In the genomic region with DNA sequence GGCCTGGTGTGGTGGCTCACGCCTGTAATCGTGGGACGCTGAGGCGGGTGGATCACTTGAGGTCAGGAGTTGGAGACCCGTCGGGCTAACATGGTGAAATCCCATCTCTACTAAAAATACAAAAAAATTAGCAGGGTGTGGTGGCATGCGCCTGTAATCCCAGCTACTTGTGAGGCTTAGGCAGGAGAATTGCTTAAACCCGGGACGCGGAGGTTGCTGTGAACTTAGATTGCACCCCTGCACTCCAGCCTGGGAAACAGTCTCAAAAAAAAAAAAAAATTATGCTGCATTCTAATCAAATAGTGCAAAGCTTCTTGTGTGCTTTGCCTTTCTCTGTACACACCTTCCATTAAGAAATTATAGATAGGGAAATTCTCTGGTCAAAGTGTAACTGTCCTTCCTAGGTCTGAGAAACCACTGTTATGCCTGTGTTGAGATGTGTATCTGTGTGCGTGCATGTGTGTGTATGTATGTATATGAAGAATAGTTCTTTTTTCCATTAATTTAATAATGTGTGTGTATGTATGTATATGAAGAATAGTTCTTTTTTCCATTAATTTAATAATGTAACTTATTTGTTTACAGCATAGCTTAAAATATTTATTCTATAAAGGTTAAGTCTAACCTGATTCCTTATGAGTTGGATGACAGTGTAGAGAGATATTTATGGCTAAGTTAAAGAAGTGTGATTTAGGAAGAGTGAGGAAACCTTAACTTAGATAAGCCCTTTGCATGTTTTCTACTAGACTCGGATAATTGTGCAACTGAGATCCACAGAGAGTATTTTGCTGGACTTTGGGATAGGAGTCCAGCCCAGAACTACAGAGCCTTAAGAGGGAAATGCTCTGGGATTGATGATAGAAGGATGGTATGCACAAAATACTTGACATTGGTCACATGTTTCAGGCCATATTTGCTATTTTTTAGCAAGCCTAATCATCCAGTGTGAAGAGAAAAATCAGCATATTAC, we compare ENCODE assay signal across 16 cellular contexts. TPM values are rescaled to one million over a fixed set of nuclear protein-coding genes. Genes with fewer than 3 reads are reported as not detected.
DNase-seq lines count a peak whose midpoint lies in the region; TF ChIP-seq lines count a peak whose summit lies in the region.
"Had no signal": no experiment of that assay in that cellular context is flagged by ENCODE, and none has a peak within 500 bp of the region (broad histone marks: within the 10 kb centered on the region; RNA-seq: fewer than 3 reads in every experiment).

No MANE protein-coding gene starts in this region.

- no peak for TF ChIP-seq RAD21 in liver (IDR thresholded peaks at IDR 0.05)

- H3K27me3 ChIP-seq in CD4-positive, alpha-beta memory T cell (ENCODE audit: insufficient read depth, low read length), result no peaks in the 10 kb centered on the region
- H3K27me3 ChIP-seq in KMS-11 (ENCODE audit: insufficient read depth, low read depth), result no peaks in the 10 kb centered on the region
- no peaks in the 10 kb centered on the region for H3K27me3 ChIP-seq in liver (ENCODE audit: control insufficient read depth in 4 of 4, insufficient read depth in 4 of 4, low read length in 3 of 4)
- H3K27me3 ChIP-seq: gastrocnemius medialis, neural progenitor cell, right atrium auricular region had no signal

- peak overlapping the region; percentile 86 to 99 (median 92) for H3K4me3 Mint-ChIP-seq in CD4-positive, alpha-beta memory T cell
- H3K4me3 Mint-ChIP-seq in activated T-helper 2 cell treated with anti-CD3 and anti-CD28 coated beads, Interferon-gamma antibody, Interleukin-2, Interleukin-4, amounts not matched to agents 10 μg/mL and 5 μg/mL and 100 μg/mL, durations not matched to agents 14 hours and 24 hours and 36 hours (ENCODE audit: low read depth), result peak overlapping the region; percentile 89
- H3K4me3 Mint-ChIP-seq: memory B cell, neural progenitor cell had no signal

- CTCF ChIA-PET in CD4-positive, alpha-beta memory T cell (lab: Charles Lee; ENCODE audit: partially characterized antibody), result interaction anchor here (0.7 to 4.4 kb wide), 10 partner anchors 9 to 106 kb away, joined by 3 to 34 read pairs (median 5); no protein-coding TSS in a partner anchor

- no peaks in the 10 kb centered on the region for H3K27me3 Mint-ChIP-seq in CD4-positive, alpha-beta memory T cell
- H3K27me3 Mint-ChIP-seq in activated T-helper 2 cell treated with anti-CD3 and anti-CD28 coated beads, Interferon-gamma antibody, Interleukin-2, Interleukin-4, amounts not matched to agents 10 μg/mL and 5 μg/mL and 100 μg/mL, durations not matched to agents 14 hours and 24 hours and 36 hours (ENCODE audit: low read depth), result no peaks in the 10 kb centered on the region

- no peaks in the 10 kb centered on the region for H4K20me1 ChIP-seq in KMS-11 (ENCODE audit: insufficient read depth)

- POLR2A ChIA-PET in CD4-positive, alpha-beta memory T cell (lab: Charles Lee; ENCODE audit: partially characterized antibody), result interaction anchor here (0.7 to 21.6 kb wide), 19 partner anchors 10 to 470 kb away, joined by 3 to 794 read pairs (median 4); partner anchors contain the start of genes CTLA4, CYP20A1 and RAPH1

- intact Hi-C loops in CD4-positive, alpha-beta memory T cell (cut with micrococcal nuclease), result loop anchor here (5.0 kb wide), 2 partner anchors 158 to 472 kb away; partner anchors contain the start of genes CTLA4 and CYP20A1
- intact Hi-C loops in activated T-helper 2 cell treated with anti-CD3 and anti-CD28 coated beads, Interferon-gamma antibody, Interleukin-2, Interleukin-4, amounts not matched to agents 10 μg/mL and 5 μg/mL and 100 μg/mL, durations not matched to agents 14 hours and 24 hours and 36 hours (cut with micrococcal nuclease), result loop anchor here (5.0 kb wide), 3 partner anchors 112 to 228 kb away; partner anchors contain the start of gene ICOS

- H3K4me1 Mint-ChIP-seq in CD4-positive, alpha-beta memory T cell, result peaks cover 52 to 75% (median 60%) of the 10 kb centered on the region in 4 donors
- H3K4me1 Mint-ChIP-seq in activated T-helper 2 cell treated with anti-CD3 and anti-CD28 coated beads, Interferon-gamma antibody, Interleukin-2, Interleukin-4, amounts not matched to agents 10 μg/mL and 5 μg/mL and 100 μg/mL, durations not matched to agents 14 hours and 24 hours and 36 hours (ENCODE audit: low read depth), result peaks cover 78% of the 10 kb centered on the region

- peak overlapping the region; percentile 91 to 100 (median 99) for H3K27ac Mint-ChIP-seq in CD4-positive, alpha-beta memory T cell
- peak overlapping the region; percentile 100 for H3K27ac Mint-ChIP-seq in activated T-helper 2 cell treated with anti-CD3 and anti-CD28 coated beads, Interferon-gamma antibody, Interleukin-2, Interleukin-4, amounts not matched to agents 10 μg/mL and 5 μg/mL and 100 μg/mL, durations not matched to agents 14 hours and 24 hours and 36 hours
- H3K27ac Mint-ChIP-seq: memory B cell, neural progenitor cell had no signal

- peaks cover 16% of the 10 kb centered on the region for H3K36me3 ChIP-seq in CD4-positive, alpha-beta memory T cell (ENCODE audit: insufficient read depth, low read length)
- H3K36me3 ChIP-seq in KMS-11 (ENCODE audit: insufficient read depth), result no peaks in the 10 kb centered on the region
- no peaks in the 10 kb centered on the region for H3K36me3 ChIP-seq in liver (ENCODE audit: control insufficient read depth in 4 of 4, insufficient read depth in 3 of 4, low read depth in 1 of 4, low read length in 3 of 4)
- H3K36me3 ChIP-seq: gastrocnemius medialis, neural progenitor cell, right atrium auricular region had no signal

- peaks cover 53 to 76% of the 10 kb centered on the region in 2 donors for H3K36me3 Mint-ChIP-seq in CD4-positive, alpha-beta memory T cell
- peaks cover 54% of the 10 kb centered on the region for H3K36me3 Mint-ChIP-seq in activated T-helper 2 cell treated with anti-CD3 and anti-CD28 coated beads, Interferon-gamma antibody, Interleukin-2, Interleukin-4, amounts not matched to agents 10 μg/mL and 5 μg/mL and 100 μg/mL, durations not matched to agents 14 hours and 24 hours and 36 hours (ENCODE audit: low read depth)
- H3K36me3 Mint-ChIP-seq: memory B cell, neural progenitor cell had no signal

- peaks cover 76% of the 10 kb centered on the region for H3K79me2 ChIP-seq in KMS-11 (ENCODE audit: insufficient read depth, low read depth)

- peak overlapping the region; percentile 94 for H3K27ac ChIP-seq in CD4-positive, alpha-beta memory T cell (ENCODE audit: low read depth, low read length)
- H3K27ac ChIP-seq in KMS-11, result peak overlapping the region; percentile 74
- no peak overlapping the region for H3K27ac ChIP-seq in liver (ENCODE audit: low read depth in 1 of 2, low read length in 2 of 2)
- H3K27ac ChIP-seq: gastrocnemius medialis, neural progenitor cell, right atrium auricular region had no signal

- H3K4me3 ChIP-seq in CD4-positive, alpha-beta memory T cell (ENCODE audit: low read length in 2 of 2), result peak overlapping the region; percentile 78 to 90
- H3K4me3 ChIP-seq in KMS-11 (IDR thresholded peaks at IDR 0.05; ENCODE audit: insufficient read depth, low read depth, low read length) (no peak overlapping the region), liver (ENCODE audit: low read depth in 1 of 3, low read length in 3 of 3) (no peak overlapping the region)
- H3K4me3 ChIP-seq: gastrocnemius medialis, neural progenitor cell, right atrium auricular region had no signal

- H3K9ac ChIP-seq in KMS-11 (peak overlapping the region; percentile 83), liver (ENCODE audit: low read depth in 1 of 2, low read length in 2 of 2) (no peak overlapping the region)
- H3K9ac ChIP-seq: neural progenitor cell had no signal

- no peak for DNase-seq in CD4-positive, alpha-beta memory T cell
- no peak for DNase-seq in activated T-helper 2 cell treated with anti-CD3 and anti-CD28 coated beads, Interferon-gamma antibody, Interleukin-2, Interleukin-4, amounts not matched to agents 10 μg/mL and 5 μg/mL and 100 μg/mL, durations not matched to agents 14 hours and 24 hours and 36 hours (ENCODE audit: low spot score)
- no peak for DNase-seq in hepatic stellate cell (ENCODE audit: low spot score)
- DNase-seq in mesenteric fat pad (ENCODE audit: low spot score), result no peak
- no peak for DNase-seq in NCI-H1417 treated with DMSO at 0.1 percent for 48 hours (lab: John Stamatoyannopoulos, UW)
- no peak for DNase-seq in NCI-H524 (lab: John Stamatoyannopoulos, UW)
- DNase-seq: caudate nucleus; gastrocnemius medialis; H7; NCI-H2081 treated with DMSO at 0.1 percent for 48 hours; stimulated activated CD4-positive, alpha-beta T cell treated with anti-CD3 and anti-CD28 coated beads, Interleukin-2, amount 100 ng/mL, for 24 hours had no signal

- H2AFZ ChIP-seq in KMS-11 (ENCODE audit: low read depth), result no peak overlapping the region
- H2AFZ ChIP-seq: neural progenitor cell had no signal

- no peaks in the 10 kb centered on the region for H3K9me3 ChIP-seq in CD4-positive, alpha-beta memory T cell (ENCODE audit: control insufficient read depth in 1 of 2, low read length in 2 of 2)
- no peaks in the 10 kb centered on the region for H3K9me3 ChIP-seq in liver (ENCODE audit: control insufficient read depth in 4 of 4, low read length in 3 of 4)
- H3K9me3 ChIP-seq: gastrocnemius medialis, right atrium auricular region had no signal

- TF ChIP-seq CTCF in KMS-11 (conservative IDR thresholded peaks at IDR 0.05; ENCODE audit: low read depth, low read length) (no peak), liver (IDR thresholded peaks at IDR 0.05; ENCODE audit: low read depth, low read length, missing input control) (no peak)

- H3K4me1 ChIP-seq in CD4-positive, alpha-beta memory T cell (ENCODE audit: insufficient read depth, low read length), result peaks cover 63% of the 10 kb centered on the region
- H3K4me1 ChIP-seq in KMS-11 (ENCODE audit: low read depth, poor library complexity, severe bottlenecking) (peaks cover 94% of the 10 kb centered on the region), liver (ENCODE audit: control insufficient read depth in 4 of 4, insufficient read depth in 4 of 4, low read length in 3 of 4) (no peaks in the 10 kb centered on the region)
- H3K4me1 ChIP-seq: gastrocnemius medialis, right atrium auricular region had no signal

- H3K4me2 ChIP-seq in KMS-11, result peak overlapping the region; percentile 83
- H3K4me2 ChIP-seq: neural progenitor cell had no signal

- H3K9me3 Mint-ChIP-seq in CD4-positive, alpha-beta memory T cell, result no peaks in the 10 kb centered on the region
- H3K9me3 Mint-ChIP-seq in activated T-helper 2 cell treated with anti-CD3 and anti-CD28 coated beads, Interferon-gamma antibody, Interleukin-2, Interleukin-4, amounts not matched to agents 10 μg/mL and 5 μg/mL and 100 μg/mL, durations not matched to agents 14 hours and 24 hours and 36 hours, result no peaks in the 10 kb centered on the region
- H3K9me3 Mint-ChIP-seq: neural progenitor cell had no signal

- WGBS in liver, result 91% methylated on average over 12 of the region's 12 CpGs

TF ChIP-seq in liver, 16 proteins besides CTCF, POLR2A, EP300 and RAD21:
- TF ChIP-seq FOXA1 (IDR thresholded peaks at IDR 0.05) (no peak), HNF4A (conservative IDR thresholded peaks at IDR 0.05) (peak; percentile 30 to 49)
TF ChIP-seq in liver: peak in this region for 1.

RNA-seq across cellular contexts. Expression of gene CD28, which starts 2.7 kb away (rescaled TPM):
- total RNA-seq in CD4-positive, alpha-beta memory T cell, result 100 to 1,000 TPM; 203 to 222 TPM
- polyA plus RNA-seq in CD4-positive, alpha-beta memory T cell, result 100 to 1,000 TPM in 1 of 2 donors, 10 to 100 TPM in 1; 80.0 to 132 TPM
- 53.6 and 59.3 TPM in 2 replicates for total RNA-seq in activated T-helper 2 cell treated with anti-CD3 and anti-CD28 coated beads, Interferon-gamma antibody, Interleukin-2, Interleukin-4, amounts not matched to agents 10 μg/mL and 5 μg/mL and 100 μg/mL, durations not matched to agents 14 hours and 24 hours and 36 hours
- under 1 TPM; 0.50 to 0.93 TPM for total RNA-seq in liver
- polyA plus RNA-seq in liver, result under 1 TPM; 0.08 to 0.17 TPM
- total RNA-seq in mesenteric fat pad, result 15.7 TPM
- total RNA-seq: H7 had no signal

Comparison
In these comparisons a context has a peak if more than half of its experiments do, and no peak if none do; other contexts are left out.
1. H3K27ac ChIP-seq: peak in CD4-positive, alpha-beta memory T cell (single experiment) and KMS-11 (single experiment); none in liver (0 of 2).
2. H3K4me3 ChIP-seq: peak in CD4-positive, alpha-beta memory T cell (2 of 2); none in KMS-11 (single experiment) and liver (0 of 3).